Comparison of ENCODE assay signal across 13 cellular contexts in the genomic region with DNA sequence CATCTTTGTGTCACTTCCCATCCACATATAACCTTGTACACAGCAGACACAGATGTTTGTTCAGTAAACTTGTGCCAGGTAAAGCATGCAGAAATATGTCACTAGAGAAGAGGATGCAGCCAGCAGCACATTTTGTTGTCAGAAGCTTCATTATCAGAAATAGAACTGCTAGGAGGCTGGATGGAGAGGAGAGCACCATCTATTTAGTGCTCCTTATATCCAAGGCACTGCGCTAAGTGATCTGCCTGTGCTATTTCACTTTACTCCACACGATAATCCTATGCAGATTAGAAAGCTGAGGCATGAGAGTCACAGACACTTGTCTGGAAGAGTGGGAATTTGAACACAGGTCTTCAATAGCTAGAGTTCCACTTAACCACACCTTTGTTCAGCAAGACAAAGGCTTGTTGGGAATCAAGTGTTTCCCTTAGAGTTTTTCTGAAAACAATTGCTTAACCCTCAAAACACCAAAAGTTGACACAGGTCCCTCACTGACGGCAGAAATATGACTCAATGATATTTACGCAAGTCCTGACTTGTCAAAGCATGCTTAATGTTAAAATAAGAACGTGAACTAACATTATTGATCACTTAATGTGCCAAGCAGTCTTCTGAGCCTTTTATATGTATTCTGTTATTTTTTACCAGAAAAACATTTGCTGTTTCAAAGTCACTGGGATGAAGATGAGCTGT. TPM values are rescaled to one million over a fixed set of nuclear protein-coding genes. Genes with fewer than 3 reads are reported as not detected.
A peak's percentile ranks its signal among the peaks of the same experiment; 100 is the strongest.
DNase-seq lines count a peak whose midpoint lies in the region; ATAC-seq, FAIRE-seq and TF ChIP-seq lines count a peak whose summit lies in the region.
"Had no signal": no experiment of that assay in that cellular context is flagged by ENCODE, and none has a peak within 500 bp of the region (broad histone marks: within the 10 kb centered on the region; RNA-seq: fewer than 3 reads in every experiment).

No MANE protein-coding gene starts in this region.

- peak overlapping the region; percentile 99 for H3K4me3 Mint-ChIP-seq in activated naive CD4-positive, alpha-beta T cell treated with anti-CD3 and anti-CD28 coated beads, Interleukin-2, amount 10 ng/mL, durations not matched to agents 7 days and 5 days
- peak overlapping the region; percentile 97 for H3K4me3 Mint-ChIP-seq in activated CD4-positive, alpha-beta memory T cell treated with anti-CD3 and anti-CD28 coated beads, Interleukin-2, amount 10 ng/mL, durations not matched to agents 7 days and 5 days

- DNase-seq in activated naive CD4-positive, alpha-beta T cell treated with anti-CD3 and anti-CD28 coated beads, Interleukin-2, amount 10 ng/mL, durations not matched to agents 7 days and 5 days: no peak
- DNase-seq in activated naive CD4-positive, alpha-beta T cell treated with anti-CD3 and anti-CD28 coated beads, Interleukin-2, amount 50 U/mL, for 16 hours: no peak
- DNase-seq in activated CD4-positive, alpha-beta memory T cell treated with anti-CD3 and anti-CD28 coated beads, Interleukin-2, amount 10 ng/mL, durations not matched to agents 7 days and 5 days: no peak
- DNase-seq in foreskin keratinocyte (peak; percentile 66 to 77), superior temporal gyrus (ENCODE audit: extremely low spot score) (peak; percentile 73), HTR-8/SVneo (ENCODE audit: insufficient read length, low spot score) (no peak)
- DNase-seq: erythroblast, kidney glomerular epithelial cell, NCI-H1930, sigmoid colon had no signal

- H3K27ac Mint-ChIP-seq in activated naive CD4-positive, alpha-beta T cell treated with anti-CD3 and anti-CD28 coated beads, Interleukin-2, amount 10 ng/mL, durations not matched to agents 7 days and 5 days: peak overlapping the region; percentile 55
- H3K27ac Mint-ChIP-seq in activated CD4-positive, alpha-beta memory T cell treated with anti-CD3 and anti-CD28 coated beads, Interleukin-2, amount 10 ng/mL, durations not matched to agents 7 days and 5 days: no peak overlapping the region

- H3K27me3 ChIP-seq in foreskin keratinocyte: peaks cover 24% of the 10 kb centered on the region
- H3K27me3 ChIP-seq: sigmoid colon had no signal

- no peaks in the 10 kb centered on the region for H3K9me3 Mint-ChIP-seq in activated naive CD4-positive, alpha-beta T cell treated with anti-CD3 and anti-CD28 coated beads, Interleukin-2, amount 10 ng/mL, durations not matched to agents 7 days and 5 days
- H3K9me3 Mint-ChIP-seq in activated CD4-positive, alpha-beta memory T cell treated with anti-CD3 and anti-CD28 coated beads, Interleukin-2, amount 10 ng/mL, durations not matched to agents 7 days and 5 days: no peaks in the 10 kb centered on the region

- no peak for TF ChIP-seq CTCF in foreskin keratinocyte (conservative IDR thresholded peaks at IDR 0.05)

- peaks cover 11% of the 10 kb centered on the region for H3K36me3 Mint-ChIP-seq in activated naive CD4-positive, alpha-beta T cell treated with anti-CD3 and anti-CD28 coated beads, Interleukin-2, amount 10 ng/mL, durations not matched to agents 7 days and 5 days
- H3K36me3 Mint-ChIP-seq in activated CD4-positive, alpha-beta memory T cell treated with anti-CD3 and anti-CD28 coated beads, Interleukin-2, amount 10 ng/mL, durations not matched to agents 7 days and 5 days (ENCODE audit: low read depth): peaks cover 7% of the 10 kb centered on the region

- H3K4me1 ChIP-seq in foreskin keratinocyte: no peaks in the 10 kb centered on the region

- H3K4me1 Mint-ChIP-seq in activated naive CD4-positive, alpha-beta T cell treated with anti-CD3 and anti-CD28 coated beads, Interleukin-2, amount 10 ng/mL, durations not matched to agents 7 days and 5 days: peaks cover 28% of the 10 kb centered on the region
- peaks cover 29% of the 10 kb centered on the region for H3K4me1 Mint-ChIP-seq in activated CD4-positive, alpha-beta memory T cell treated with anti-CD3 and anti-CD28 coated beads, Interleukin-2, amount 10 ng/mL, durations not matched to agents 7 days and 5 days

- peaks cover 25% of the 10 kb centered on the region for H3K27me3 Mint-ChIP-seq in activated naive CD4-positive, alpha-beta T cell treated with anti-CD3 and anti-CD28 coated beads, Interleukin-2, amount 10 ng/mL, durations not matched to agents 7 days and 5 days
- H3K27me3 Mint-ChIP-seq in activated CD4-positive, alpha-beta memory T cell treated with anti-CD3 and anti-CD28 coated beads, Interleukin-2, amount 10 ng/mL, durations not matched to agents 7 days and 5 days: peaks cover 13% of the 10 kb centered on the region

- H3K27ac ChIP-seq in foreskin keratinocyte: no peak overlapping the region
- H3K27ac ChIP-seq: SK-N-MC had no signal

- CTCF ChIA-PET in activated naive CD4-positive, alpha-beta T cell treated with anti-CD3 and anti-CD28 coated beads, Interleukin-2, amount 10 ng/mL, durations not matched to agents 7 days and 5 days (lab: Charles Lee): interaction anchor here (0.6 to 1.2 kb wide), 4 partner anchors 10 to 314 kb away, joined by 3 to 4 read pairs (median 3); no protein-coding TSS in a partner anchor
- CTCF ChIA-PET in activated CD4-positive, alpha-beta memory T cell treated with anti-CD3 and anti-CD28 coated beads, Interleukin-2, amount 10 ng/mL, durations not matched to agents 7 days and 5 days (lab: Charles Lee): interaction anchor here (0.7 to 2.4 kb wide), 6 partner anchors 8 to 106 kb away, joined by 3 to 7 read pairs (median 3); no protein-coding TSS in a partner anchor

- ATAC-seq in foreskin keratinocyte (peak; percentile 13), HG03175 (IDR thresholded peaks at IDR 0.05; ENCODE audit: unreplicated experiment) (no peak), GM21367 (IDR thresholded peaks at IDR 0.05; ENCODE audit: unreplicated experiment) (no peak)

- FAIRE-seq in HTR-8/SVneo (lab: Jason Lieb, UNC): no peak

- POLR2A ChIA-PET in activated CD4-positive, alpha-beta memory T cell treated with anti-CD3 and anti-CD28 coated beads, Interleukin-2, amount 10 ng/mL, durations not matched to agents 7 days and 5 days (lab: Charles Lee): interaction anchor here (0.6 to 1.4 kb wide), 5 partner anchors 27 to 387 kb away, joined by 3 to 5 read pairs (median 3); a partner anchor contains a TSS

RNA-seq across cellular contexts. Expression of a gene that starts 1.2 kb away (rescaled TPM):
- 10 to 100 TPM; 25.5 to 26.4 TPM for total RNA-seq in activated CD4-positive, alpha-beta memory T cell treated with anti-CD3 and anti-CD28 coated beads, Interleukin-2, amount 10 ng/mL, durations not matched to agents 7 days and 5 days
- 16.9 and 27.2 TPM in 2 replicates for total RNA-seq in foreskin keratinocyte
- 32.9 and 45.0 TPM in 2 replicates for polyA plus RNA-seq in foreskin keratinocyte

RNA-seq across cellular contexts. Expression of a gene that starts 1.8 kb away (rescaled TPM):
- not detected for total RNA-seq in activated CD4-positive, alpha-beta memory T cell treated with anti-CD3 and anti-CD28 coated beads, Interleukin-2, amount 10 ng/mL, durations not matched to agents 7 days and 5 days
- not detected in 2 replicates for total RNA-seq in foreskin keratinocyte
- polyA plus RNA-seq in foreskin keratinocyte: not detected in 2 replicates
- total RNA-seq: sigmoid colon had no signal
- polyA plus RNA-seq: sigmoid colon had no signal

Comparison
In these comparisons a context has a peak if more than half of its experiments do, and no peak if none do; other contexts are left out.
1. DNase-seq: peak in foreskin keratinocyte (2 of 2) and superior temporal gyrus (single experiment); none in activated naive CD4-positive, alpha-beta T cell treated with anti-CD3 and anti-CD28 coated beads, Interleukin-2, amount 10 ng/mL, durations not matched to agents 7 days and 5 days (single experiment), activated naive CD4-positive, alpha-beta T cell treated with anti-CD3 and anti-CD28 coated beads, Interleukin-2, amount 50 U/mL, for 16 hours (single experiment), activated CD4-positive, alpha-beta memory T cell treated with anti-CD3 and anti-CD28 coated beads, Interleukin-2, amount 10 ng/mL, durations not matched to agents 7 days and 5 days (single experiment) and HTR-8/SVneo (single experiment).